In genomic region chr15:71752604-71753289, GRCh38 we compare ENCODE assay signal across 8 cellular contexts. TPM values are rescaled to one million over a fixed set of nuclear protein-coding genes. Genes with fewer than 3 reads are reported as not detected.
DNase-seq lines count a peak whose midpoint lies in the region; ATAC-seq and TF ChIP-seq lines count a peak whose summit lies in the region.

No MANE protein-coding gene starts in this region.

- H3K4me3 Mint-ChIP-seq in naive thymus-derived CD8-positive, alpha-beta T cell: no peak overlapping the region

- H3K4me3 ChIP-seq in heart right ventricle (no peak overlapping the region), mammary epithelial cell (replicated peaks in 1 of 3; ENCODE audit: insufficient read depth in 1 of 3, low read depth in 2 of 3, low read length in 3 of 3) (no peak overlapping the region)

- ATAC-seq in heart right ventricle: peak in 2 of 8 donors; percentile 39 to 53
- ATAC-seq in GM18498 (IDR thresholded peaks at IDR 0.05; ENCODE audit: unreplicated experiment): no peak
- no peak for ATAC-seq in naive thymus-derived CD8-positive, alpha-beta T cell

- TF ChIP-seq CTCF in heart right ventricle (IDR thresholded peaks at IDR 0.05) (peak in 7 of 9 donors; percentile 32 to 59 (median 47)), mammary epithelial cell (conservative IDR thresholded peaks at IDR 0.05 in 1 of 2, IDR thresholded peaks at IDR 0.05 in 1 of 2; ENCODE audit: extremely low read depth in 1 of 2, insufficient read depth in 1 of 2, low read depth in 1 of 2, low read length in 2 of 2) (peak; percentile 41 to 42)

- in situ Hi-C loops in mammary epithelial cell (cut with MboI; ENCODE audit: low sequenced_read_pairs in 2 of 2): no loop called here

- H3K27me3 Mint-ChIP-seq in naive thymus-derived CD8-positive, alpha-beta T cell: peaks cover 4 to 17% (median 12%) of the 10 kb centered on the region in 5 donors

- H3K27ac ChIP-seq in heart right ventricle: no peak overlapping the region
- H3K27ac ChIP-seq in mammary epithelial cell (ENCODE audit: insufficient read depth, low read depth, low read length): no peak overlapping the region

- WGBS in heart right ventricle, 2 donors: 65% methylated on average over 11 of the region's 11 CpGs
- WGBS in mammary epithelial cell (ENCODE audit: low coverage, missing lambda C conversion rate): 78% methylated on average over 11 of the region's 11 CpGs

- dilution Hi-C loops in mammary epithelial cell (cut with HindIII; ENCODE audit: low sequenced_read_pairs): loop anchor here (5.0 kb wide), 1 partner anchor 70 kb away; no protein-coding TSS in a partner anchor

- no peaks in the 10 kb centered on the region for H3K79me2 ChIP-seq in mammary epithelial cell (ENCODE audit: insufficient read depth, low read length)

- H3K36me3 ChIP-seq in heart right ventricle (peaks cover 0 to 28% (median 0%) of the 10 kb centered on the region in 9 donors), mammary epithelial cell (ENCODE audit: insufficient read depth, low read length) (no peaks in the 10 kb centered on the region)

- peaks cover 0 to 6% (median 0%) of the 10 kb centered on the region in 9 donors for H3K9me3 Mint-ChIP-seq in naive thymus-derived CD8-positive, alpha-beta T cell

- no peak overlapping the region for H3K9ac ChIP-seq in mammary epithelial cell (ENCODE audit: insufficient read depth, low read length)

- H3K4me1 ChIP-seq in heart right ventricle (peaks cover 0 to 16% (median 5%) of the 10 kb centered on the region in 9 donors), mammary epithelial cell (ENCODE audit: insufficient read depth, low read length) (peaks cover 29% of the 10 kb centered on the region)

- no peak overlapping the region for H3K27ac Mint-ChIP-seq in naive thymus-derived CD8-positive, alpha-beta T cell

- H3K36me3 Mint-ChIP-seq in naive thymus-derived CD8-positive, alpha-beta T cell: no peaks in the 10 kb centered on the region

- BruUV-seq in mammary epithelial cell (replicated peaks; lab: Mats Ljungman, UMichigan): no TSS peak

- no peaks in the 10 kb centered on the region for H4K20me1 ChIP-seq in mammary epithelial cell (ENCODE audit: insufficient read depth, low read length)

- H3K27me3 ChIP-seq in heart right ventricle (no peaks in the 10 kb centered on the region), mammary epithelial cell (ENCODE audit: insufficient read depth, low read length) (no peaks in the 10 kb centered on the region)

- CTCF ChIA-PET in mammary epithelial cell (lab: Charles Lee; ENCODE audit: low non-redundant PET): interaction anchor here (0.6 kb wide), 1 partner anchor 39 kb away, joined by 5 read pairs; no protein-coding TSS in a partner anchor

- intact Hi-C loops in heart right ventricle (cut with DNase I): loop anchor here in 2 of 10 donors (2.0 to 5.0 kb wide), 2 partner anchors 48 to 405 kb away; no protein-coding TSS in a partner anchor
- intact Hi-C loops in cardiac septum (cut with DNase I): loop anchor here (5.0 kb wide), 1 partner anchor 405 kb away; no protein-coding TSS in a partner anchor
- intact Hi-C loops in mammary epithelial cell (cut with micrococcal nuclease): loop anchor here (2.0 kb wide), 1 partner anchor 48 kb away; no protein-coding TSS in a partner anchor

- POLR2A ChIA-PET in naive thymus-derived CD8-positive, alpha-beta T cell (lab: Charles Lee): no interaction called here

- no peak overlapping the region for H2AFZ ChIP-seq in mammary epithelial cell (ENCODE audit: low read depth, low read length)

- DNase-seq in heart right ventricle: no peak
- no peak for DNase-seq in cardiac septum (ENCODE audit: low spot score)
- peak; percentile 17 for DNase-seq in NCI-H1694 treated with DMSO at 0.1 percent for 48 hours (lab: John Stamatoyannopoulos, UW)
- DNase-seq in mammary epithelial cell: peak; percentile 53
- DNase-seq in myocyte (ENCODE audit: low read depth): peak; percentile 99
- DNase-seq in NCI-H1436 (lab: John Stamatoyannopoulos, UW): no peak
- no peak for DNase-seq in naive thymus-derived CD8-positive, alpha-beta T cell

- H3K4me1 Mint-ChIP-seq in naive thymus-derived CD8-positive, alpha-beta T cell: no peaks in the 10 kb centered on the region

- no peak overlapping the region for H3K4me2 ChIP-seq in mammary epithelial cell (ENCODE audit: insufficient read depth, low read depth, low read length)

- H3K9me3 ChIP-seq in heart right ventricle (peaks cover 0 to 8% (median 0%) of the 10 kb centered on the region in 11 donors), mammary epithelial cell (replicated peaks; ENCODE audit: insufficient read depth, low read length) (no peaks in the 10 kb centered on the region)

RNA-seq across cellular contexts. Expression of gene NR2E3, which starts 57.6 kb away (rescaled TPM):
- under 1 TPM in 3 of 10 donors, not detected in 7; 0.12 to 0.26 (median 0.15) TPM for total RNA-seq in heart right ventricle
- under 1 TPM in 1 of 2 donors, not detected in 1; 0.04 TPM for polyA plus RNA-seq in heart right ventricle
- not detected for total RNA-seq in cardiac septum
- total RNA-seq in mammary epithelial cell: under 1 TPM; 0.17 to 0.61 TPM
- polyA plus RNA-seq in mammary epithelial cell: 0.03 TPM
- not detected for polyA minus RNA-seq in mammary epithelial cell
- not detected in 2 replicates for total RNA-seq in myocyte
- 0.16 TPM for polyA plus RNA-seq in myocyte (2012)
- total RNA-seq in naive thymus-derived CD8-positive, alpha-beta T cell: not detected
- polyA plus RNA-seq in naive thymus-derived CD8-positive, alpha-beta T cell: under 1 TPM in 2 of 3 donors, not detected in 1; 0.07 to 0.36 TPM

Comparison
In these comparisons a context has a peak if more than half of its experiments do, and no peak if none do; other contexts are left out.
1. DNase-seq: peak in NCI-H1694 treated with DMSO at 0.1 percent for 48 hours (single experiment), mammary epithelial cell (single experiment) and myocyte (single experiment); none in heart right ventricle (0 of 2), cardiac septum (single experiment), NCI-H1436 (single experiment) and naive thymus-derived CD8-positive, alpha-beta T cell (0 of 10).